Comparison of ENCODE assay signal across 1 cellular context in the genomic region with DNA sequence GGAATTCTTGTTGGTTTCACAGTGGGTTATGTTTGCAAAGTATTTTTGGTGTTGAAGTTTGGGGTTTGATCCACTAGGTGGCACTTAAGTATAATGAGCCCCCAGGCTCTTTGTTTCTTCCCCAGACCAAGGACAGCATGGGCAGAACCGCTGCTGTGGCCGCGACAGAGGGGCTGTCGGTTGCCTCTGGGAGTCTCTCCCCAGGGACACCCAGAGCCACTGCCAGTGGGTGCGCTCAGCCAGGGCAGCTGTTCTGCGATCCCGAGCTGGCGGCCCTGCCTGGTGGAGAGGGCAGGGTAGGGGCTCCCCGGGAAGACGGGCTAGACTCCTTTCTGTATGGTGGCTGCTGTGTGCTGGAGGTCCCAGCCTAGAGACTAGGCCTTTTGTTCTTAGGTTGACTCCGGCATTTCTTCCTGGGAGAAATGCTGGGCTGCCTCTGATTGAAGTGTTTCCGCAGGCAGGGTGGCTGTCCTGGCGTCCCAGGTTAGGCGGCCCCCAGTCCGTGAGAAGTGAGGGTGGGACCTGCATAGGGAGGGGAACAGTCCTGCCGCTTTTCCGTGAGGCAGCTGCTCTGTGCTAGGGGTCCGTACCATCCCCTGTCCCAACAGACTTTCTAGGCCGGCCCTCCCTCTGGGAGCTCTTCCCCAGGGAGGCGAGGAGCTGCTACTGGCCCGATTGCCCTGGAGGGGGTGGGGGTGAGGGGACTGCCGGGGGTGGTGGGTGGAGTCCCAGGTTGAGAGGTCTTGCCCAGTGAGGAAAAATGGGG.
TF ChIP-seq lines count a peak whose summit lies in the region.

No MANE protein-coding gene starts in this region.

TF ChIP-seq in Ishikawa, 13 proteins besides CTCF, POLR2A, EP300 and RAD21 (continued from another document):
- TF ChIP-seq, protein P1, sequence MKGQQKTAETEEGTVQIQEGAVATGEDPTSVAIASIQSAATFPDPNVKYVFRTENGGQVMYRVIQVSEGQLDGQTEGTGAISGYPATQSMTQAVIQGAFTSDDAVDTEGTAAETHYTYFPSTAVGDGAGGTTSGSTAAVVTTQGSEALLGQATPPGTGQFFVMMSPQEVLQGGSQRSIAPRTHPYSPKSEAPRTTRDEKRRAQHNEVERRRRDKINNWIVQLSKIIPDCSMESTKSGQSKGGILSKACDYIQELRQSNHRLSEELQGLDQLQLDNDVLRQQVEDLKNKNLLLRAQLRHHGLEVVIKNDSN (IDR thresholded peaks at IDR 0.05), result no peak
- TF ChIP-seq, protein P2, sequence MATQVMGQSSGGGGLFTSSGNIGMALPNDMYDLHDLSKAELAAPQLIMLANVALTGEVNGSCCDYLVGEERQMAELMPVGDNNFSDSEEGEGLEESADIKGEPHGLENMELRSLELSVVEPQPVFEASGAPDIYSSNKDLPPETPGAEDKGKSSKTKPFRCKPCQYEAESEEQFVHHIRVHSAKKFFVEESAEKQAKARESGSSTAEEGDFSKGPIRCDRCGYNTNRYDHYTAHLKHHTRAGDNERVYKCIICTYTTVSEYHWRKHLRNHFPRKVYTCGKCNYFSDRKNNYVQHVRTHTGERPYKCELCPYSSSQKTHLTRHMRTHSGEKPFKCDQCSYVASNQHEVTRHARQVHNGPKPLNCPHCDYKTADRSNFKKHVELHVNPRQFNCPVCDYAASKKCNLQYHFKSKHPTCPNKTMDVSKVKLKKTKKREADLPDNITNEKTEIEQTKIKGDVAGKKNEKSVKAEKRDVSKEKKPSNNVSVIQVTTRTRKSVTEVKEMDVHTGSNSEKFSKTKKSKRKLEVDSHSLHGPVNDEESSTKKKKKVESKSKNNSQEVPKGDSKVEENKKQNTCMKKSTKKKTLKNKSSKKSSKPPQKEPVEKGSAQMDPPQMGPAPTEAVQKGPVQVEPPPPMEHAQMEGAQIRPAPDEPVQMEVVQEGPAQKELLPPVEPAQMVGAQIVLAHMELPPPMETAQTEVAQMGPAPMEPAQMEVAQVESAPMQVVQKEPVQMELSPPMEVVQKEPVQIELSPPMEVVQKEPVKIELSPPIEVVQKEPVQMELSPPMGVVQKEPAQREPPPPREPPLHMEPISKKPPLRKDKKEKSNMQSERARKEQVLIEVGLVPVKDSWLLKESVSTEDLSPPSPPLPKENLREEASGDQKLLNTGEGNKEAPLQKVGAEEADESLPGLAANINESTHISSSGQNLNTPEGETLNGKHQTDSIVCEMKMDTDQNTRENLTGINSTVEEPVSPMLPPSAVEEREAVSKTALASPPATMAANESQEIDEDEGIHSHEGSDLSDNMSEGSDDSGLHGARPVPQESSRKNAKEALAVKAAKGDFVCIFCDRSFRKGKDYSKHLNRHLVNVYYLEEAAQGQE (IDR thresholded peaks at IDR 0.05; ENCODE audit: low read depth), result no peak
- TF ChIP-seq FOXM1 (IDR thresholded peaks at IDR 0.05; ENCODE audit: borderline replicate concordance, low read depth) (no peak), ZBTB7A (IDR thresholded peaks at IDR 0.05; ENCODE audit: low read depth) (no peak), EGR1 (IDR thresholded peaks at IDR 0.05) (no peak), CREB1 (IDR thresholded peaks at IDR 0.05; ENCODE audit: low read depth) (no peak), TCF12 (IDR thresholded peaks at IDR 0.05; ENCODE audit: low read depth) (no peak)
